10 cellular contexts compared by ENCODE assay signal in the genomic region with DNA sequence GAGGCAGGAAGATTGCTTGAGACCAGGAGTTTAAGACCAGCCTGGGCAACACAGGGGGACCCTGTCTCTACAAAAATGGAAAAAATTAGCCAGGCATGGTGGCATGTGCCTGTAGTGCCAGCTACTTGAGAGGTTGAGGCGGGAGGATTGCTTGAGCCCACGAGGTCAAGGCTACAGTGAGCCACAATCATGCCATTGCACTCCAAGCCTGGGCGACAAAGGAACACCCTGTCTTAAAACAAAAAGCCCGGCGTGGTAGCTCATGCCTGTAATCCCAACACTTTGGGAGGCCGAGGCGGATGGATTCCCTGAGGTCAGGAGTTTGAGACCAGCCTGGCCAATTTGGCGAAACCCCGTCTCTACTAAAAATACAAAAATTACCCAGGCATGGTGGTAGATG. TPM values are rescaled to one million over a fixed set of nuclear protein-coding genes. Genes with fewer than 3 reads are reported as not detected.
A peak's percentile ranks its signal among the peaks of the same experiment; 100 is the strongest.
DNase-seq lines count a peak whose midpoint lies in the region; ATAC-seq, FAIRE-seq and TF ChIP-seq lines count a peak whose summit lies in the region.
"Not testable (repeated sequence)": the region's sequence is repeated elsewhere in the genome, so short reads cannot be mapped to it uniquely, and the experiment has no call there.
"Had no signal": no experiment of that assay in that cellular context is flagged by ENCODE, and none has a peak within 500 bp of the region (broad histone marks: within the 10 kb centered on the region; RNA-seq: fewer than 3 reads in every experiment).

No MANE protein-coding gene starts in this region.

- not testable (repeated sequence) for FAIRE-seq in astrocyte (lab: Jason Lieb, UNC)

- not testable (repeated sequence) for DNase-seq in GM23338 (ENCODE audit: low spot score); activated CD4-positive, alpha-beta memory T cell treated with anti-CD3 and anti-CD28 coated beads for 36 hours; astrocyte (ENCODE audit: low read depth); dorsolateral prefrontal cortex; memory B cell (ENCODE audit: low spot score in 2 of 2); gastrocnemius medialis

- in situ Hi-C loops in gastrocnemius medialis (cut with MboI; ENCODE audit: low sequenced_read_pairs in 4 of 4), result not testable (repeated sequence)

- peaks cover 21% of the 10 kb centered on the region for H3K4me1 Mint-ChIP-seq in GM23338
- H3K4me1 Mint-ChIP-seq in activated CD4-positive, alpha-beta memory T cell treated with anti-CD3 and anti-CD28 coated beads for 36 hours (ENCODE audit: low read depth), result peaks cover 50% of the 10 kb centered on the region
- peaks cover 32% of the 10 kb centered on the region for H3K4me1 Mint-ChIP-seq in astrocyte (ENCODE audit: low read depth, unreplicated experiment)
- H3K4me1 Mint-ChIP-seq in memory B cell, result peaks cover 15% of the 10 kb centered on the region

- H2AFZ ChIP-seq in GM23338; astrocyte (ENCODE audit: low read depth, low read length); neural cell (ENCODE audit: low read depth, low read length): not testable (repeated sequence)

- not testable (repeated sequence) for ATAC-seq in GM23338; memory B cell (ENCODE audit: low read depth); gastrocnemius medialis

- intact Hi-C loops in activated CD4-positive, alpha-beta memory T cell treated with anti-CD3 and anti-CD28 coated beads for 36 hours (cut with micrococcal nuclease); dorsolateral prefrontal cortex (cut with DNase I); gastrocnemius medialis (cut with DNase I; ENCODE audit: low total_unique reads): not testable (repeated sequence)

- peaks cover 100% of the 10 kb centered on the region for H3K79me2 ChIP-seq in GM23338 (replicated peaks; ENCODE audit: insufficient read depth)
- H3K79me2 ChIP-seq in astrocyte (ENCODE audit: insufficient read depth, low read length), result peaks cover 100% of the 10 kb centered on the region
- peaks cover 72% of the 10 kb centered on the region for H3K79me2 ChIP-seq in neural cell (replicated peaks; ENCODE audit: insufficient read depth, low read length)

- peak overlapping the region in 5 of 11 experiments; percentile 4 to 34 (median 15); a peak in 5 of 22 replicates for H3K9ac ChIP-seq in BLaER1 treated with 17β-estradiol and CSF1 and Interleukin-3, amounts not matched to agents 10 nM and 100 nM
- not testable (repeated sequence) for H3K9ac ChIP-seq in astrocyte (ENCODE audit: low read length); neural cell (ENCODE audit: low read length)

- TF ChIP-seq CTCF in GM23338 (conservative IDR thresholded peaks at IDR 0.05; ENCODE audit: low read depth in 2 of 2); astrocyte (IDR thresholded peaks at IDR 0.05; ENCODE audit: insufficient read depth, low read depth, low read length); dorsolateral prefrontal cortex (IDR thresholded peaks at IDR 0.05 in 54 of 56, conservative IDR thresholded peaks at IDR 0.05 in 2 of 56; ENCODE audit: low read depth in 1 of 56, partially characterized antibody in 56 of 56); neural cell (IDR thresholded peaks at IDR 0.05; ENCODE audit: poor library complexity, severe bottlenecking); gastrocnemius medialis (IDR thresholded peaks at IDR 0.05 in 4 of 5, conservative IDR thresholded peaks at IDR 0.05 in 1 of 5): not testable (repeated sequence)

- not testable (repeated sequence) for H3K4me3 ChIP-seq in BLaER1 treated with 17β-estradiol and CSF1 and Interleukin-3, amounts not matched to agents 10 nM and 100 nM; GM23338; astrocyte (ENCODE audit: insufficient read depth, low read depth, low read length); neural cell (ENCODE audit: low read length); gastrocnemius medialis
- H3K4me3 ChIP-seq in dorsolateral prefrontal cortex, result peak overlapping the region in 5 of 59 donors; percentile 5 to 24 (median 15)

- H3K9me2 ChIP-seq in GM23338 (ENCODE audit: insufficient read depth); neural cell (ENCODE audit: insufficient read depth, low read length): not testable (repeated sequence)

- H3K27ac ChIP-seq in BLaER1 treated with 17β-estradiol and CSF1 and Interleukin-3, amounts not matched to agents 10 nM and 100 nM, result peak overlapping the region in 9 of 11 experiments; percentile 13 to 83 (median 75); a peak in 15 of 22 replicates
- H3K27ac ChIP-seq in GM23338 (ENCODE audit: low read depth), result peak overlapping the region; percentile 63; the same call in 1 of the 2 replicates
- H3K27ac ChIP-seq in astrocyte (ENCODE audit: low read depth, low read length), result not testable (repeated sequence)
- peak overlapping the region in 58 of 59 donors; percentile 3 to 89 (median 80) for H3K27ac ChIP-seq in dorsolateral prefrontal cortex
- H3K27ac ChIP-seq in neural cell (ENCODE audit: low read length), result peak overlapping the region; percentile 88
- H3K27ac ChIP-seq in gastrocnemius medialis, result peak overlapping the region; percentile 27 to 66 (median 54)

- TF ChIP-seq POLR2A in gastrocnemius medialis (IDR thresholded peaks at IDR 0.05), result not testable (repeated sequence)

- not testable (repeated sequence) for H3K36me3 Mint-ChIP-seq in GM23338 (ENCODE audit: low read depth); activated CD4-positive, alpha-beta memory T cell treated with anti-CD3 and anti-CD28 coated beads for 36 hours; astrocyte (ENCODE audit: low read depth, unreplicated experiment); memory B cell

- H3K27ac Mint-ChIP-seq in GM23338 (0 out of 2 replicates have a peak overlapping the region, but pooled peaks have one; percentile 34), astrocyte (ENCODE audit: unreplicated experiment) (peak overlapping the region; percentile 47), memory B cell (peak overlapping the region; percentile 28)
- peak overlapping the region; percentile 33 for H3K27ac Mint-ChIP-seq in activated CD4-positive, alpha-beta memory T cell treated with anti-CD3 and anti-CD28 coated beads for 36 hours

- not testable (repeated sequence) for TF ChIP-seq RAD21 in neural cell (conservative IDR thresholded peaks at IDR 0.05)

- peak overlapping the region in 4 of 11 experiments; percentile 4 to 60 (median 10); a peak in 1 of 22 replicates for H3K4me2 ChIP-seq in BLaER1 treated with 17β-estradiol and CSF1 and Interleukin-3, amounts not matched to agents 10 nM and 100 nM
- not testable (repeated sequence) for H3K4me2 ChIP-seq in GM23338; astrocyte (ENCODE audit: low read length); neural cell (ENCODE audit: low read length)

- not testable (repeated sequence) for H3K27me3 ChIP-seq in BLaER1 treated with 17β-estradiol and CSF1 and Interleukin-3, amounts not matched to agents 10 nM and 100 nM; GM23338 (ENCODE audit: insufficient read depth); astrocyte (ENCODE audit: insufficient read depth, low read length); dorsolateral prefrontal cortex; neural cell (ENCODE audit: insufficient read depth, low read depth, low read length); gastrocnemius medialis

- TF ChIP-seq EP300 in neural cell (conservative IDR thresholded peaks at IDR 0.05; ENCODE audit: poor library complexity, severe bottlenecking), result not testable (repeated sequence)

- H3K9me3 ChIP-seq in BLaER1 treated with 17β-estradiol and CSF1 and Interleukin-3, amounts not matched to agents 10 nM and 100 nM (replicated peaks in 1 of 11); astrocyte (ENCODE audit: insufficient read depth, low read depth, low read length); neural cell (ENCODE audit: low read length); gastrocnemius medialis: not testable (repeated sequence)

- H3K9me3 Mint-ChIP-seq in GM23338; activated CD4-positive, alpha-beta memory T cell treated with anti-CD3 and anti-CD28 coated beads for 36 hours; astrocyte (ENCODE audit: unreplicated experiment); memory B cell: not testable (repeated sequence)

- peaks cover 90 to 100% (median 100%) of the 10 kb centered on the region in 11 experiments for H4K20me1 ChIP-seq in BLaER1 treated with 17β-estradiol and CSF1 and Interleukin-3, amounts not matched to agents 10 nM and 100 nM
- H4K20me1 ChIP-seq in GM23338 (replicated peaks; ENCODE audit: insufficient read depth) (peaks cover 88% of the 10 kb centered on the region), astrocyte (ENCODE audit: insufficient read depth, low read length) (peaks cover 95% of the 10 kb centered on the region)
- H4K20me1 ChIP-seq in neural cell (ENCODE audit: insufficient read depth), result not testable (repeated sequence)

- peaks cover 46 to 81% (median 60%) of the 10 kb centered on the region in 10 experiments for H3K4me1 ChIP-seq in BLaER1 treated with 17β-estradiol and CSF1 and Interleukin-3, amounts not matched to agents 10 nM and 100 nM
- peaks cover 34% of the 10 kb centered on the region for H3K4me1 ChIP-seq in GM23338 (ENCODE audit: insufficient read depth)
- H3K4me1 ChIP-seq in astrocyte (ENCODE audit: insufficient read depth, low read length), result peaks cover 12% of the 10 kb centered on the region
- peaks cover 77 to 81% of the 10 kb centered on the region in 2 donors for H3K4me1 ChIP-seq in gastrocnemius medialis

- H3K4me3 Mint-ChIP-seq in GM23338; activated CD4-positive, alpha-beta memory T cell treated with anti-CD3 and anti-CD28 coated beads for 36 hours; astrocyte (ENCODE audit: unreplicated experiment); memory B cell: not testable (repeated sequence)

- POLR2A ChIA-PET in activated CD4-positive, alpha-beta memory T cell treated with anti-CD3 and anti-CD28 coated beads for 36 hours (lab: Charles Lee), result not testable (repeated sequence)

- peaks cover 17 to 70% (median 56%) of the 10 kb centered on the region in 11 experiments; a peak in 21 of 22 replicates for H3K36me3 ChIP-seq in BLaER1 treated with 17β-estradiol and CSF1 and Interleukin-3, amounts not matched to agents 10 nM and 100 nM
- not testable (repeated sequence) for H3K36me3 ChIP-seq in GM23338 (ENCODE audit: insufficient read depth); astrocyte (ENCODE audit: insufficient read depth, low read length); neural cell (ENCODE audit: insufficient read depth, low read length); gastrocnemius medialis

- not testable (repeated sequence) for H3K27me3 Mint-ChIP-seq in GM23338 (ENCODE audit: insufficient read depth, low read depth, poor library complexity); activated CD4-positive, alpha-beta memory T cell treated with anti-CD3 and anti-CD28 coated beads for 36 hours; astrocyte (ENCODE audit: low read depth, unreplicated experiment); memory B cell

- CTCF ChIA-PET in activated CD4-positive, alpha-beta memory T cell treated with anti-CD3 and anti-CD28 coated beads for 36 hours (lab: Charles Lee), result interaction anchor here (1.0 kb wide), 1 partner anchor 15 kb away, joined by 4 read pairs; no protein-coding TSS in a partner anchor

- H3F3A ChIP-seq in GM23338 (replicated peaks; ENCODE audit: low read depth); neural cell (ENCODE audit: insufficient read depth, low read length, poor library complexity, severe bottlenecking): not testable (repeated sequence)

RNA-seq across cellular contexts. Expression of a gene that starts 22.2 kb away (rescaled TPM):
- 233 TPM in 2 replicates for total RNA-seq in GM23338 (2014; rRNA removed; shearing (Covaris generic))
- polyA plus RNA-seq in GM23338 (2016; fragmentation: Nextera tagmentation; extraction: Ambion mirVana), result 124 and 134 TPM in 2 replicates
- total RNA-seq in activated CD4-positive, alpha-beta memory T cell treated with anti-CD3 and anti-CD28 coated beads for 36 hours, result 100 to 1,000 TPM; 103 to 115 TPM
- total RNA-seq in astrocyte, result 92.8 and 101 TPM in 2 replicates
- total RNA-seq in dorsolateral prefrontal cortex, result 100 to 1,000 TPM in 113 of 120 experiments, 10 to 100 TPM in 7; 79.5 to 194 (median 131) TPM
- 209 and 217 TPM in 2 replicates for polyA plus RNA-seq in neural cell
- 281 and 303 TPM in 2 replicates for polyA minus RNA-seq in neural cell
- 100 to 1,000 TPM; 106 to 185 (median 136) TPM for total RNA-seq in gastrocnemius medialis

RNA-seq across cellular contexts. Expression of a gene that starts 34.7 kb away (rescaled TPM):
- total RNA-seq in GM23338 (2014; rRNA removed; shearing (Covaris generic)), result 87.0 and 109 TPM in 2 replicates
- 106 and 109 TPM in 2 replicates for polyA plus RNA-seq in GM23338 (2016; fragmentation: Nextera tagmentation; extraction: Ambion mirVana)
- 10 to 100 TPM; 45.7 to 47.9 TPM for total RNA-seq in activated CD4-positive, alpha-beta memory T cell treated with anti-CD3 and anti-CD28 coated beads for 36 hours
- 32.4 and 33.9 TPM in 2 replicates for total RNA-seq in astrocyte
- 10 to 100 TPM; 21.5 to 52.5 (median 36.6) TPM for total RNA-seq in dorsolateral prefrontal cortex
- polyA plus RNA-seq in neural cell, result 2.7 and 5.4 TPM in 2 replicates
- 0.73 TPM in 1 of 2 replicates, not detected in the other for polyA minus RNA-seq in neural cell
- total RNA-seq in gastrocnemius medialis, result 10 to 100 TPM; 58.2 to 87.9 (median 79.8) TPM

RNA-seq across cellular contexts. Expression of a gene that starts 48.0 kb away (rescaled TPM):
- 16.6 and 17.2 TPM in 2 replicates for total RNA-seq in GM23338 (2014; rRNA removed; shearing (Covaris generic))
- 4.1 and 5.8 TPM in 2 replicates for polyA plus RNA-seq in GM23338 (2016; fragmentation: Nextera tagmentation; extraction: Ambion mirVana)
- 10 to 100 TPM; 18.7 to 18.8 TPM for total RNA-seq in activated CD4-positive, alpha-beta memory T cell treated with anti-CD3 and anti-CD28 coated beads for 36 hours
- total RNA-seq in astrocyte, result 11.9 and 12.5 TPM in 2 replicates
- total RNA-seq in dorsolateral prefrontal cortex, result 10 to 100 TPM; 12.8 to 27.9 (median 19.6) TPM
- 76.1 and 79.5 TPM in 2 replicates for polyA plus RNA-seq in neural cell
- polyA minus RNA-seq in neural cell, result 83.1 and 90.6 TPM in 2 replicates
- 10 to 100 TPM; 25.0 to 35.6 (median 30.4) TPM for total RNA-seq in gastrocnemius medialis

RNA-seq across cellular contexts. Expression of a gene that starts 48.2 kb away (rescaled TPM):
- total RNA-seq in GM23338 (2014; rRNA removed; shearing (Covaris generic)), result 99.5 and 108 TPM in 2 replicates
- polyA plus RNA-seq in GM23338 (2016; fragmentation: Nextera tagmentation; extraction: Ambion mirVana) (168 and 185 TPM in 2 replicates), neural cell (154 and 186 TPM in 2 replicates)
- 10 to 100 TPM; 94.0 to 94.4 TPM for total RNA-seq in activated CD4-positive, alpha-beta memory T cell treated with anti-CD3 and anti-CD28 coated beads for 36 hours
- total RNA-seq in astrocyte (80.7 and 88.7 TPM in 2 replicates), dorsolateral prefrontal cortex (100 to 1,000 TPM in 100 of 120 experiments, 10 to 100 TPM in 20; 59.7 to 172 (median 126) TPM), gastrocnemius medialis (100 to 1,000 TPM; 143 to 240 (median 194) TPM)
- polyA minus RNA-seq in neural cell, result 64.0 and 68.9 TPM in 2 replicates

RNA-seq across cellular contexts. Expression of a gene that starts 55.8 kb away (rescaled TPM):
- total RNA-seq in GM23338 (2014; rRNA removed; shearing (Covaris generic)), result not detected in 2 replicates
- polyA plus RNA-seq in GM23338 (2016; fragmentation: Nextera tagmentation; extraction: Ambion mirVana) (not detected in 2 replicates), neural cell (not detected in 2 replicates)
- not detected for total RNA-seq in activated CD4-positive, alpha-beta memory T cell treated with anti-CD3 and anti-CD28 coated beads for 36 hours
- total RNA-seq in astrocyte (0.16 TPM in 1 of 2 replicates, not detected in the other), dorsolateral prefrontal cortex (1 to 10 TPM in 3 of 120 experiments, under 1 TPM in 43, not detected in 74; 0.29 to 1.2 (median 0.50) TPM), gastrocnemius medialis (not detected)
- 0.49 TPM in 1 of 2 replicates, not detected in the other for polyA minus RNA-seq in neural cell
- polyA plus RNA-seq: AG04450, IgD-negative memory B cell had no signal
